Comparison of ENCODE assay signal across 22 cellular contexts in genomic region chr2:156695595-156695994, GRCh38.
"Had no signal": no experiment of that assay in that cellular context is flagged by ENCODE, and none has a peak within 500 bp of the region (broad histone marks: within the 10 kb centered on the region; RNA-seq: fewer than 3 reads in every experiment).

No MANE protein-coding gene starts in this region.

- H3K27ac ChIP-seq: adrenal gland, RWPE1, SJCRH30 had no signal

- H3K27me3 ChIP-seq: adrenal gland, SJCRH30 had no signal

- ATAC-seq: activated T-cell treated with anti-CD3 and anti-CD28 coated beads, Interleukin-2, amount 50 U/mL, for 72 hours had no signal

- H3K36me3 ChIP-seq: adrenal gland, SJCRH30 had no signal

- DNase-seq: activated CD4-positive, alpha-beta memory T cell treated with anti-CD3 and anti-CD28 coated beads, Interleukin-2, amount 10 ng/mL, durations not matched to agents 7 days and 5 days; activated CD4-positive, alpha-beta T cell treated with anti-CD3 and anti-CD28 coated beads, Interleukin-2, amount 10 ng/mL, durations not matched to agents 7 days and 5 days; activated CD4-positive, CD25-positive, alpha-beta regulatory T cell; activated gamma-delta T cell treated with Interleukin-2 at 50 U/mL for 16 hours; activated naive CD4-positive, alpha-beta T cell treated with anti-CD3 and anti-CD28 coated beads, Interleukin-2, amount 50 U/mL, for 16 hours; activated naive CD8-positive, alpha-beta T cell treated with anti-CD3 and anti-CD28 coated beads, Interleukin-2, amount 10 ng/mL, durations not matched to agents 7 days and 5 days; activated T-cell treated with anti-CD3 and anti-CD28 coated beads, Interleukin-2, amount 50 U/mL, for 72 hours; adrenal gland; anterior cingulate cortex; KG1; NCI-H1092; NCI-H1417 treated with DMSO at 0.1 percent for 48 hours; NCI-H2029; NCI-H2107; NCI-H345; NCI-H510A; NCI-H526 treated with DMSO at 0.1 percent for 48 hours; Right ventricle myocardium superior; SJCRH30; SK-N-SH; T-helper 1 cell had no signal

- H3K9me3 ChIP-seq: adrenal gland, SJCRH30, SK-N-SH had no signal

- H3K4me3 ChIP-seq: adrenal gland, SJCRH30 had no signal
